ENCODE assay signal across 1 cellular context in genomic region chr17:75034236-75034908, GRCh38.
TF ChIP-seq lines count a peak whose summit lies in the region.

No MANE protein-coding gene starts in this region.

TF ChIP-seq in K562, 482 proteins besides CTCF, POLR2A, EP300 and RAD21 (continued from another document and continues in another):
- TF ChIP-seq ZNF785 (CRISPR knock-in tag; IDR thresholded peaks at IDR 0.05) (no peak), LCOR (CRISPR knock-in tag; IDR thresholded peaks at IDR 0.05) (peak; percentile 71), CREB1 (IDR thresholded peaks at IDR 0.05) (0 out of 2 replicates have a peak, but pooled peaks have one; percentile 37), CREB1 (CRISPR knock-in tag; IDR thresholded peaks at IDR 0.05) (peak; percentile 58; the same call in 1 of the 2 replicates), ZNF639 (CRISPR knock-in tag; conservative IDR thresholded peaks at IDR 0.05 in 1 of 2, IDR thresholded peaks at IDR 0.05 in 1 of 2) (0 out of 4 replicates have a peak, but pooled peaks of 1 of the 2 experiments have one; percentile 23), MBD1 (CRISPR knock-in tag; IDR thresholded peaks at IDR 0.05) (no peak), ZBTB2 (IDR thresholded peaks at IDR 0.05) (no peak), CTCFL (IDR thresholded peaks at IDR 0.05; ENCODE audit: borderline replicate concordance, insufficient read depth, low read depth, low read length, poor library complexity, severe bottlenecking) (peak; percentile 25), ZNF134 (CRISPR knock-in tag; conservative IDR thresholded peaks at IDR 0.05) (0 out of 2 replicates have a peak, but pooled peaks have one; percentile 17), MTA2 (IDR thresholded peaks at IDR 0.05; ENCODE audit: low read depth) (peak; percentile 5; the same call in 1 of the 2 replicates), ARID4B (CRISPR knock-in tag; IDR thresholded peaks at IDR 0.05) (peak; percentile 85), ZBTB26 (CRISPR knock-in tag; IDR thresholded peaks at IDR 0.05) (no peak), RFX5 (IDR thresholded peaks at IDR 0.05; ENCODE audit: low read depth, low read length) (peak; percentile 55; the same call in 1 of the 2 replicates), SAFB (IDR thresholded peaks at IDR 0.05; ENCODE audit: borderline replicate concordance, low read depth, low read length) (no peak), SMARCA4 (IDR thresholded peaks at IDR 0.05) (no peak; the same call in 1 of the 2 replicates), THAP7 (CRISPR knock-in tag; IDR thresholded peaks at IDR 0.05) (no peak), FUS (optimal IDR thresholded peaks at IDR 0.05; ENCODE audit: low read depth, low read length) (no peak), POLR2H (tag; IDR thresholded peaks at IDR 0.05; ENCODE audit: low read depth) (0 out of 2 replicates have a peak, but pooled peaks have one; percentile 97), HDAC6 (IDR thresholded peaks at IDR 0.05; ENCODE audit: low read depth, low read length) (0 out of 2 replicates have a peak, but pooled peaks have one; percentile 90), NR0B1 (IDR thresholded peaks at IDR 0.05; ENCODE audit: partially characterized antibody) (no peak), TAF9B (IDR thresholded peaks at IDR 0.05; ENCODE audit: partially characterized antibody) (no peak), KAT2B (IDR thresholded peaks at IDR 0.05; ENCODE audit: low read depth, low read length) (no peak), ZNF79 (CRISPR knock-in tag; IDR thresholded peaks at IDR 0.05; ENCODE audit: low read depth) (no peak), TRIM25 (IDR thresholded peaks at IDR 0.05; ENCODE audit: borderline replicate concordance) (no peak), SREBF2 (CRISPR knock-in tag; IDR thresholded peaks at IDR 0.05) (no peak), HDAC2 (IDR thresholded peaks at IDR 0.05) (no peak; the same call in 1 of the 2 replicates), ZNF124 (CRISPR knock-in tag; IDR thresholded peaks at IDR 0.05) (no peak), CC2D1A (IDR thresholded peaks at IDR 0.05) (no peak), CBFA2T2 (conservative IDR thresholded peaks at IDR 0.05) (peak; percentile 13; the same call in 1 of the 2 replicates), ZNF77 (CRISPR knock-in tag; IDR thresholded peaks at IDR 0.05) (no peak), CLOCK (CRISPR knock-in tag; IDR thresholded peaks at IDR 0.05; ENCODE audit: borderline replicate concordance) (no peak), ATF2 (CRISPR knock-in tag; IDR thresholded peaks at IDR 0.05) (no peak), FOXP1 (CRISPR knock-in tag; IDR thresholded peaks at IDR 0.05) (peak; percentile 94; the same call in 1 of the 2 replicates), ZNF41 (CRISPR knock-in tag; conservative IDR thresholded peaks at IDR 0.05) (no peak), ZC3H4 (CRISPR knock-in tag; IDR thresholded peaks at IDR 0.05; ENCODE audit: borderline replicate concordance) (no peak), TCF7 (IDR thresholded peaks at IDR 0.05; ENCODE audit: borderline replicate concordance) (no peak; the same call in 1 of the 2 replicates), ID3 (CRISPR knock-in tag; IDR thresholded peaks at IDR 0.05) (no peak), ID3 (tag; IDR thresholded peaks at IDR 0.05) (peak; percentile 89)
